In the genomic region with DNA sequence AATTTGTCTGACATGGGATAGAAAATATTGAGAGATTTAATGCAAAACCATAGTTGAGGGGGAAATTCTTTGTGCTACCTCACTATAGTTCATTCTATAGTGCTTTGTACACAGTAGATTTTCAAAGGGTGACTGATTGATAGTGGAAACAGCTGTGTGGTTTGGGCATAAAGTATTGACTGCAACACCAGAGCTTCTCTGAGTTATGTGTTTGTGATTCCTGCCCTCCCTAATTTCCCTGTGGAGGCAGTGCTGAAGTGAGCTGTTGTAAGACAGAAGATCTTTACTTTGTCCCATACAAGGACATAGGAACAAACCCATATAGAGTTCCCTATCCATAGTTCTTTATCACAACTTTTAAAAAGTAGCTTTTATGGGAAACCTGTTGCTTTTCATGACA, we compare ENCODE assay signal across 35 cellular contexts. TPM values are rescaled to one million over a fixed set of nuclear protein-coding genes. Genes with fewer than 3 reads are reported as not detected.
"Had no signal": no experiment of that assay in that cellular context is flagged by ENCODE, and none has a peak within 500 bp of the region (broad histone marks: within the 10 kb centered on the region; RNA-seq: fewer than 3 reads in every experiment).

No MANE protein-coding gene starts in this region.

- H3K4me3 Mint-ChIP-seq: activated CD4-positive, alpha-beta memory T cell treated with anti-CD3 and anti-CD28 coated beads for 36 hours; activated CD4-positive, alpha-beta T cell treated with anti-CD3 and anti-CD28 coated beads for 36 hours; activated CD4-positive, alpha-beta T cell treated with anti-CD3 and anti-CD28 coated beads, Interleukin-2, amount 10 ng/mL, durations not matched to agents 24 days and 14 days; activated CD8-positive, alpha-beta memory T cell treated with anti-CD3 and anti-CD28 coated beads, Interleukin-2, amount 10 ng/mL, durations not matched to agents 7 days and 5 days; activated CD8-positive, alpha-beta T cell treated with anti-CD3 and anti-CD28 coated beads, Interleukin-2, amount 10 ng/mL, durations not matched to agents 7 days and 5 days; activated naive CD4-positive, alpha-beta T cell treated with anti-CD3 and anti-CD28 coated beads, Interleukin-2, amount 10 ng/mL, durations not matched to agents 7 days and 5 days; activated naive CD8-positive, alpha-beta T cell treated with anti-CD3 and anti-CD28 coated beads, Interleukin-2, amount 10 ng/mL, durations not matched to agents 7 days and 5 days; activated T-cell treated with anti-CD3 and anti-CD28 coated beads, Interleukin-2, amount 50 U/mL, for 24 hours; activated T-cell treated with anti-CD3 and anti-CD28 coated beads, Interleukin-2, amount 50 U/mL, for 72 hours; brain; endodermal cell; T-helper 17 cell; T-helper 2 cell treated with Interferon-gamma antibody and Interleukin-4, amounts not matched to agents 5 μg/mL and 100 μg/mL, for 36 hours had no signal

- DNase-seq: activated CD4-positive, alpha-beta memory T cell treated with anti-CD3 and anti-CD28 coated beads for 36 hours; activated CD4-positive, alpha-beta T cell treated with anti-CD3 and anti-CD28 coated beads for 36 hours; activated CD4-positive, alpha-beta T cell treated with anti-CD3 and anti-CD28 coated beads, Interleukin-2, amount 10 ng/mL, durations not matched to agents 24 days and 14 days; activated CD4-positive, CD25-positive, alpha-beta regulatory T cell; activated CD4-positive, CD25-positive, alpha-beta regulatory T cell treated with anti-CD3 and anti-CD28 coated beads, Interleukin-2, amount 50 U/mL, for 72 hours; activated CD8-positive, alpha-beta memory T cell treated with anti-CD3 and anti-CD28 coated beads, Interleukin-2, amount 10 ng/mL, durations not matched to agents 7 days and 5 days; activated CD8-positive, alpha-beta memory T cell treated with anti-CD3 and anti-CD28 coated beads, Interleukin-2, amount 50 U/mL, for 4 hours; activated CD8-positive, alpha-beta T cell treated with anti-CD3 and anti-CD28 coated beads, Interleukin-2, amount 10 ng/mL, durations not matched to agents 7 days and 5 days; activated gamma-delta T cell; activated naive CD4-positive, alpha-beta T cell; activated naive CD4-positive, alpha-beta T cell treated with anti-CD3 and anti-CD28 coated beads, Interleukin-2, amount 10 ng/mL, durations not matched to agents 7 days and 5 days; activated naive CD8-positive, alpha-beta T cell treated with anti-CD3 and anti-CD28 coated beads, Interleukin-2, amount 10 ng/mL, durations not matched to agents 7 days and 5 days; activated T-cell treated with anti-CD3 and anti-CD28 coated beads, Interleukin-2, amount 50 U/mL, for 24 hours; activated T-cell treated with anti-CD3 and anti-CD28 coated beads, Interleukin-2, amount 50 U/mL, for 72 hours; central memory CD4-positive, alpha-beta T cell; cerebellar nuclear complex; colonic mucosa; effector CD8-positive, alpha-beta T cell; foreskin melanocyte; heart right ventricle; T-helper 1 cell; T-helper 17 cell; T1000 had no signal

- H3K4me1 Mint-ChIP-seq: activated CD4-positive, alpha-beta T cell treated with anti-CD3 and anti-CD28 coated beads for 36 hours; activated CD4-positive, alpha-beta T cell treated with anti-CD3 and anti-CD28 coated beads, Interleukin-2, amount 10 ng/mL, durations not matched to agents 24 days and 14 days; activated CD8-positive, alpha-beta memory T cell treated with anti-CD3 and anti-CD28 coated beads, Interleukin-2, amount 10 ng/mL, durations not matched to agents 7 days and 5 days; activated naive CD4-positive, alpha-beta T cell treated with anti-CD3 and anti-CD28 coated beads, Interleukin-2, amount 10 ng/mL, durations not matched to agents 7 days and 5 days; activated naive CD8-positive, alpha-beta T cell treated with anti-CD3 and anti-CD28 coated beads, Interleukin-2, amount 10 ng/mL, durations not matched to agents 7 days and 5 days; brain; T-helper 17 cell had no signal

- H3K9me3 ChIP-seq: ascending aorta, breast epithelium, colonic mucosa, gastroesophageal sphincter had no signal

- H3K36me3 ChIP-seq: ascending aorta, breast epithelium, cardiac muscle cell, colonic mucosa, gastroesophageal sphincter, heart right ventricle had no signal

- H3K4me3 ChIP-seq: ascending aorta, breast epithelium, cardiac muscle cell, colonic mucosa, gastroesophageal sphincter, heart right ventricle had no signal

- H3K27me3 ChIP-seq: ascending aorta, breast epithelium, cardiac muscle cell, colonic mucosa, gastroesophageal sphincter, heart right ventricle had no signal

- H3K27ac ChIP-seq: ascending aorta, breast epithelium, cardiac muscle cell, colonic mucosa, gastroesophageal sphincter, heart right ventricle had no signal

- H3K9me3 Mint-ChIP-seq: activated CD4-positive, alpha-beta T cell treated with anti-CD3 and anti-CD28 coated beads, Interleukin-2, amount 10 ng/mL, durations not matched to agents 24 days and 14 days; activated T-cell treated with anti-CD3 and anti-CD28 coated beads, Interleukin-2, amount 50 U/mL, for 24 hours; brain; endodermal cell; T-helper 2 cell treated with Interferon-gamma antibody and Interleukin-4, amounts not matched to agents 5 μg/mL and 100 μg/mL, for 36 hours had no signal

- H3K27me3 Mint-ChIP-seq: activated CD4-positive, alpha-beta memory T cell treated with anti-CD3 and anti-CD28 coated beads for 36 hours; activated CD4-positive, alpha-beta T cell treated with anti-CD3 and anti-CD28 coated beads for 36 hours; activated CD4-positive, alpha-beta T cell treated with anti-CD3 and anti-CD28 coated beads, Interleukin-2, amount 10 ng/mL, durations not matched to agents 24 days and 14 days; activated CD8-positive, alpha-beta memory T cell treated with anti-CD3 and anti-CD28 coated beads, Interleukin-2, amount 10 ng/mL, durations not matched to agents 7 days and 5 days; activated naive CD4-positive, alpha-beta T cell treated with anti-CD3 and anti-CD28 coated beads, Interleukin-2, amount 10 ng/mL, durations not matched to agents 7 days and 5 days; activated naive CD8-positive, alpha-beta T cell treated with anti-CD3 and anti-CD28 coated beads, Interleukin-2, amount 10 ng/mL, durations not matched to agents 7 days and 5 days; activated T-cell treated with anti-CD3 and anti-CD28 coated beads, Interleukin-2, amount 50 U/mL, for 24 hours; brain; T-helper 17 cell had no signal

- H3K27ac Mint-ChIP-seq: activated CD4-positive, alpha-beta memory T cell treated with anti-CD3 and anti-CD28 coated beads for 36 hours; activated CD4-positive, alpha-beta T cell treated with anti-CD3 and anti-CD28 coated beads for 36 hours; activated CD4-positive, alpha-beta T cell treated with anti-CD3 and anti-CD28 coated beads, Interleukin-2, amount 10 ng/mL, durations not matched to agents 24 days and 14 days; activated CD8-positive, alpha-beta memory T cell treated with anti-CD3 and anti-CD28 coated beads, Interleukin-2, amount 10 ng/mL, durations not matched to agents 7 days and 5 days; activated CD8-positive, alpha-beta T cell treated with anti-CD3 and anti-CD28 coated beads, Interleukin-2, amount 10 ng/mL, durations not matched to agents 7 days and 5 days; activated naive CD4-positive, alpha-beta T cell treated with anti-CD3 and anti-CD28 coated beads, Interleukin-2, amount 10 ng/mL, durations not matched to agents 7 days and 5 days; activated naive CD4-positive, alpha-beta T cell treated with anti-CD3 and anti-CD28 coated beads, Interleukin-2, amount 50 U/mL, for 72 hours; activated naive CD8-positive, alpha-beta T cell treated with anti-CD3 and anti-CD28 coated beads, Interleukin-2, amount 10 ng/mL, durations not matched to agents 7 days and 5 days; activated T-cell treated with anti-CD3 and anti-CD28 coated beads, Interleukin-2, amount 50 U/mL, for 24 hours; activated T-cell treated with anti-CD3 and anti-CD28 coated beads, Interleukin-2, amount 50 U/mL, for 72 hours; brain; endodermal cell; T-helper 17 cell; T-helper 2 cell treated with Interferon-gamma antibody and Interleukin-4, amounts not matched to agents 5 μg/mL and 100 μg/mL, for 36 hours had no signal

- H3K36me3 Mint-ChIP-seq: activated CD4-positive, alpha-beta memory T cell treated with anti-CD3 and anti-CD28 coated beads for 36 hours; activated CD8-positive, alpha-beta memory T cell treated with anti-CD3 and anti-CD28 coated beads, Interleukin-2, amount 10 ng/mL, durations not matched to agents 7 days and 5 days; activated naive CD4-positive, alpha-beta T cell treated with anti-CD3 and anti-CD28 coated beads, Interleukin-2, amount 10 ng/mL, durations not matched to agents 7 days and 5 days; activated naive CD4-positive, alpha-beta T cell treated with anti-CD3 and anti-CD28 coated beads, Interleukin-2, amount 50 U/mL, for 72 hours; activated naive CD8-positive, alpha-beta T cell treated with anti-CD3 and anti-CD28 coated beads, Interleukin-2, amount 10 ng/mL, durations not matched to agents 7 days and 5 days; brain had no signal

- H3K4me1 ChIP-seq: ascending aorta, breast epithelium, colonic mucosa, gastroesophageal sphincter, heart right ventricle had no signal

RNA-seq across cellular contexts. Expression of a gene that starts 47.1 kb away (rescaled TPM):
- total RNA-seq: activated CD4-positive, alpha-beta memory T cell treated with anti-CD3 and anti-CD28 coated beads for 36 hours; activated CD4-positive, alpha-beta T cell treated with anti-CD3 and anti-CD28 coated beads for 36 hours; activated CD4-positive, alpha-beta T cell treated with anti-CD3 and anti-CD28 coated beads, Interleukin-2, amount 10 ng/mL, durations not matched to agents 24 days and 14 days; activated CD8-positive, alpha-beta memory T cell treated with anti-CD3 and anti-CD28 coated beads for 36 hours; activated CD8-positive, alpha-beta memory T cell treated with anti-CD3 and anti-CD28 coated beads, Interleukin-2, amount 10 ng/mL, durations not matched to agents 7 days and 5 days; activated CD8-positive, alpha-beta T cell treated with anti-CD3 and anti-CD28 coated beads, Interleukin-2, amount 10 ng/mL, durations not matched to agents 7 days and 5 days; activated naive CD4-positive, alpha-beta T cell treated with anti-CD3 and anti-CD28 coated beads, Interleukin-2, amount 50 U/mL, for 72 hours; activated naive CD8-positive, alpha-beta T cell treated with anti-CD3 and anti-CD28 coated beads, Interleukin-2, amount 10 ng/mL, durations not matched to agents 7 days and 5 days; activated T-cell treated with anti-CD3 and anti-CD28 coated beads, Interleukin-2, amount 50 U/mL, for 72 hours; colonic mucosa; dermis microvascular lymphatic vessel endothelial cell; epithelial cell of proximal tubule; glomerular endothelial cell; T-helper 17 cell had no signal
